Comparison of ENCODE assay signal across 8 cellular contexts in genomic region chr12:15789215-15790171, GRCh38. TPM values are rescaled to one million over a fixed set of nuclear protein-coding genes. Genes with fewer than 3 reads are reported as not detected.
DNase-seq lines count a peak whose midpoint lies in the region; ATAC-seq and TF ChIP-seq lines count a peak whose summit lies in the region.

TSS of gene EPS8 (minus strand) at chr12:15789388. CDS start at chr12:15682951, 106,437 bp downstream.

- H3K4me2 ChIP-seq in BLaER1: peak within 1 kb of the TSS; percentile 96

- H4K20me1 ChIP-seq in BLaER1: no peaks in the 10 kb centered on the region

- ATAC-seq in GM19328 (IDR thresholded peaks at IDR 0.05; ENCODE audit: unreplicated experiment) (peak; percentile 90), HG03460 (IDR thresholded peaks at IDR 0.05; ENCODE audit: unreplicated experiment) (peak; percentile 83)

- H3K4me1 ChIP-seq in BLaER1: peaks cover 15% of the 10 kb centered on the region
- H3K4me1 ChIP-seq in liver (ENCODE audit: control insufficient read depth in 4 of 4, insufficient read depth in 4 of 4, low read length in 3 of 4): peaks cover 3 to 22% (median 6%) of the 10 kb centered on the region in 4 donors

- peak in 1 of 2 donors; percentile 28 for TF ChIP-seq RAD21 in liver (IDR thresholded peaks at IDR 0.05)

- DNase-seq in NCI-H526 (lab: John Stamatoyannopoulos, UW) (peak; percentile 71 to 96), dermis microvascular lymphatic vessel endothelial cell (ENCODE audit: low read depth in 2 of 2) (peak; percentile 68 to 93)
- peak; percentile 83 to 85 for DNase-seq in activated CD4-positive, alpha-beta T cell treated with anti-CD3 and anti-CD28 coated beads, Interleukin-2, amount 50 U/mL, for 4 hours
- DNase-seq in stimulated activated CD4-positive, alpha-beta T cell treated with anti-CD3 and anti-CD28 coated beads, Interleukin-4, amount 100 ng/mL, for 1 hour: peak; percentile 88

- H3K27me3 ChIP-seq in BLaER1 (peaks cover 24% of the 10 kb centered on the region), liver (ENCODE audit: control insufficient read depth in 4 of 4, insufficient read depth in 4 of 4, low read length in 3 of 4) (no peaks in the 10 kb centered on the region)

- peak within 1 kb of the TSS; percentile 71 for H3K4me3 ChIP-seq in BLaER1
- peak within 1 kb of the TSS; percentile 90 to 95 (median 92) for H3K4me3 ChIP-seq in liver (ENCODE audit: low read depth in 1 of 3, low read length in 3 of 3)

- no peak for TF ChIP-seq CTCF in liver (IDR thresholded peaks at IDR 0.05; ENCODE audit: low read depth, low read length, missing input control)

- H3K27ac ChIP-seq in BLaER1 (peak within 1 kb of the TSS; percentile 53; the same call in 1 of the 2 replicates), liver (ENCODE audit: low read depth in 1 of 2, low read length in 2 of 2) (peak within 1 kb of the TSS; percentile 72 to 82)

- WGBS in liver: under 1% methylated on average over 85 of the region's 85 CpGs

- H3K9me3 ChIP-seq in BLaER1: 0 out of 2 replicates have a peak, but pooled peaks cover 5% of the 10 kb centered on the region
- no peaks in the 10 kb centered on the region for H3K9me3 ChIP-seq in liver (ENCODE audit: control insufficient read depth in 4 of 4, low read length in 3 of 4)

- H3K9ac ChIP-seq in BLaER1 (peak within 1 kb of the TSS; percentile 73), liver (ENCODE audit: low read depth in 1 of 2, low read length in 2 of 2) (peak within 1 kb of the TSS; percentile 71 to 78)

- no peaks in the 10 kb centered on the region for H3K36me3 ChIP-seq in BLaER1
- H3K36me3 ChIP-seq in liver (ENCODE audit: control insufficient read depth in 4 of 4, insufficient read depth in 3 of 4, low read depth in 1 of 4, low read length in 3 of 4): no peaks in the 10 kb centered on the region

TF ChIP-seq in liver, 16 proteins besides CTCF, POLR2A, EP300 and RAD21:
- TF ChIP-seq JUND (IDR thresholded peaks at IDR 0.05) (no peak), RXRA (IDR thresholded peaks at IDR 0.05) (peak; percentile 60 to 65), HNF4G (IDR thresholded peaks at IDR 0.05) (no peak), NR2F2 (IDR thresholded peaks at IDR 0.05) (peak; percentile 84), HNF4A (conservative IDR thresholded peaks at IDR 0.05) (peak; percentile 57 to 70), REST (IDR thresholded peaks at IDR 0.05) (no peak), MAX (IDR thresholded peaks at IDR 0.05) (peak; percentile 54), GABPA (IDR thresholded peaks at IDR 0.05 in 1 of 2, conservative IDR thresholded peaks at IDR 0.05 in 1 of 2) (no peak), SP1 (IDR thresholded peaks at IDR 0.05) (peak; percentile 3), FOXA2 (IDR thresholded peaks at IDR 0.05) (no peak), ZBTB33 (IDR thresholded peaks at IDR 0.05) (no peak), TAF1 (conservative IDR thresholded peaks at IDR 0.05) (peak; percentile 54), EGR1 (IDR thresholded peaks at IDR 0.05; ENCODE audit: low read depth in 2 of 2) (no peak), ATF3 (IDR thresholded peaks at IDR 0.05) (no peak), FOXA1 (IDR thresholded peaks at IDR 0.05) (no peak), YY1 (IDR thresholded peaks at IDR 0.05) (peak; percentile 71)

RNA-seq across cellular contexts. Expression of gene EPS8, which starts in this region (rescaled TPM):
- total RNA-seq in dermis microvascular lymphatic vessel endothelial cell (6.6 and 12.1 TPM in 2 replicates), liver (10 to 100 TPM; 13.7 to 40.2 TPM)
- polyA plus RNA-seq in liver: 10 to 100 TPM; 13.8 to 16.2 TPM

Comparison
In these comparisons a context has a peak if more than half of its experiments do, and no peak if none do; other contexts are left out.
1. Peak in every context shown above with its lines: DNase-seq, ATAC-seq, H3K4me3 ChIP-seq and H3K27ac ChIP-seq.